1 cellular context compared by ENCODE assay signal in the genomic region with DNA sequence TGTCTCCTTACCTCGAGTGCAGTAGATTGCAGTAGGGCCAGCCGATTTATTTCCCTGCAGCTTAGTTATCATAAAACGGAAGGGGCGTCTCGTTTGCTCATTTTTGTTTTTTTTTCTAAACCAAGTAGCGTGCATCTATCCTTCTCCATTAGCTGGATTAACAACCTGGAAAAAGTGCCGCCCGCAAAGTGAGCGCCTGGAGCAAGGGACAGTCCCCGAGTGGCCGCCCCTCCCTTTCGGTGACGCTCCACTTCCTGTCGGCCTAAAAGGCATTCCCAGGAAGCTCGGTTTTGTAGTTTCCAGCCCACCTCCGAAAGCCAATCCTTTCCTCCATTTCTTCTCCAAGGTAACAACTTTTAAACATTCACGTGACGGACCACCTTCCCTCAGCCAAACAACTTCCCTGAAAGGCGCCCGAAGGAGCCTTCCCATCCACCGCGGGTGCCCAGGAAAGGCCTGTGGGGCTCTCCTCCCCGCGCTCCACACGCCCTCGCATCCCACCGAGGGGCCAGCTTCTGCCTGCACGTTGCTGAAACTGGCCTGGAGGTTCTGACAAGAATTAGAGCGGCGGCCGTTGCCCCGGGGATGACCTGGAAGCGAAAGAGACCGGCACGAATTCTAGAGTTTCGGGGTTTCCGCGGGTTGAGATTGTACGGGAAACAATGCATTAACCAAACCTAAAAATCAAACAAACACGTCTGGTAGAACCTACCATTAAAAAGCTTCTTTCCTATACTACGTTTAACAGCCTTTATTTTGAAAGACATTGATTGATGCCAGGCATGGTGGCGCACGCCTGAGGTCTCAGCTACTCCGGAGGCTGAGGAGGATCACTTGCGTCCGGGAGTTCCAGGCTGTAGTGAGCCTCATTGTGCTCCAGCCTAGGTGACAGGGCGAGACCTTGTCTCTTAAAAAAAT.
A peak's percentile ranks its signal among the peaks of the same experiment; 100 is the strongest.
TF ChIP-seq lines count a peak whose summit lies in the region.

A gene with protein sequence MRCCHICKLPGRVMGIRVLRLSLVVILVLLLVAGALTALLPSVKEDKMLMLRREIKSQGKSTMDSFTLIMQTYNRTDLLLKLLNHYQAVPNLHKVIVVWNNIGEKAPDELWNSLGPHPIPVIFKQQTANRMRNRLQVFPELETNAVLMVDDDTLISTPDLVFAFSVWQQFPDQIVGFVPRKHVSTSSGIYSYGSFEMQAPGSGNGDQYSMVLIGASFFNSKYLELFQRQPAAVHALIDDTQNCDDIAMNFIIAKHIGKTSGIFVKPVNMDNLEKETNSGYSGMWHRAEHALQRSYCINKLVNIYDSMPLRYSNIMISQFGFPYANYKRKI (minus strand): TSS at position 221 of the 918 bp plus-strand sequence. CDS start 6,085 bp downstream, outside the sequence.

TF ChIP-seq in Ishikawa, 13 proteins besides CTCF, POLR2A, EP300 and RAD21 (continued from another document):
- TF ChIP-seq ZBTB7A (IDR thresholded peaks at IDR 0.05; ENCODE audit: low read depth): no peak
- TF ChIP-seq YY1 (IDR thresholded peaks at IDR 0.05; ENCODE audit: low read depth): peak; percentile 70
- TF ChIP-seq, protein P1, sequence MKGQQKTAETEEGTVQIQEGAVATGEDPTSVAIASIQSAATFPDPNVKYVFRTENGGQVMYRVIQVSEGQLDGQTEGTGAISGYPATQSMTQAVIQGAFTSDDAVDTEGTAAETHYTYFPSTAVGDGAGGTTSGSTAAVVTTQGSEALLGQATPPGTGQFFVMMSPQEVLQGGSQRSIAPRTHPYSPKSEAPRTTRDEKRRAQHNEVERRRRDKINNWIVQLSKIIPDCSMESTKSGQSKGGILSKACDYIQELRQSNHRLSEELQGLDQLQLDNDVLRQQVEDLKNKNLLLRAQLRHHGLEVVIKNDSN (IDR thresholded peaks at IDR 0.05): peak; percentile 87
- 0 out of 2 replicates have a peak, but pooled peaks have one; percentile 9 for TF ChIP-seq EGR1 (IDR thresholded peaks at IDR 0.05)
- TF ChIP-seq TCF12 (IDR thresholded peaks at IDR 0.05; ENCODE audit: low read depth): no peak
- no peak for TF ChIP-seq FOXM1 (IDR thresholded peaks at IDR 0.05; ENCODE audit: borderline replicate concordance, low read depth)
